10 cellular contexts compared by ENCODE assay signal in genomic region chr14:60561845-60562746, GRCh38. TPM values are rescaled to one million over a fixed set of nuclear protein-coding genes. Genes with fewer than 3 reads are reported as not detected.
A peak's percentile ranks its signal among the peaks of the same experiment; 100 is the strongest.
DNase-seq lines count a peak whose midpoint lies in the region; ATAC-seq and TF ChIP-seq lines count a peak whose summit lies in the region.
"Had no signal": no experiment of that assay in that cellular context is flagged by ENCODE, and none has a peak within 500 bp of the region (broad histone marks: within the 10 kb centered on the region; RNA-seq: fewer than 3 reads in every experiment).

No MANE protein-coding gene starts in this region.

- peaks cover 0 to 6% (median 0%) of the 10 kb centered on the region in 45 donors for H3K27me3 ChIP-seq in dorsolateral prefrontal cortex

- H3K27ac ChIP-seq in dorsolateral prefrontal cortex: no peak overlapping the region

- intact Hi-C loops in dorsolateral prefrontal cortex (cut with DNase I): loop anchor here (2.0 to 10.0 kb wide), 2 partner anchors 211 to 497 kb away; no protein-coding TSS in a partner anchor

- H3K27me3 Mint-ChIP-seq in memory B cell: peaks cover 2% of the 10 kb centered on the region

- peak; percentile 41 to 51 for DNase-seq in NOMO-1 (lab: John Stamatoyannopoulos, UW; ENCODE audit: unreplicated experiment in 2 of 2)
- DNase-seq in NOMO-1 treated with dmso at 0.1 percent for 144 hours (lab: John Stamatoyannopoulos, UW; ENCODE audit: unreplicated experiment): no peak
- DNase-seq in LoVo (ENCODE audit: low spot score): peak; percentile 41
- peak; percentile 62 for DNase-seq in RPMI7951 (ENCODE audit: low read depth)
- peak in 8 of 10 donors; percentile 6 to 65 (median 50) for DNase-seq in dorsolateral prefrontal cortex
- DNase-seq in memory B cell (ENCODE audit: low spot score in 2 of 2): peak in 1 of 2 donors; percentile 1
- no peak for DNase-seq in activated gamma-delta T cell treated with Interleukin-2 at 50 U/mL for 16 hours

- peak; percentile 14 to 76 (median 64) for TF ChIP-seq CTCF in dorsolateral prefrontal cortex (IDR thresholded peaks at IDR 0.05 in 54 of 56, conservative IDR thresholded peaks at IDR 0.05 in 2 of 56; ENCODE audit: low read depth in 1 of 56, partially characterized antibody in 56 of 56)

- peaks cover 3% of the 10 kb centered on the region for H3K4me1 Mint-ChIP-seq in memory B cell
- H3K4me1 Mint-ChIP-seq: CD4-positive, alpha-beta memory T cell had no signal

- H3K36me3 Mint-ChIP-seq in memory B cell: no peaks in the 10 kb centered on the region
- H3K36me3 Mint-ChIP-seq: CD4-positive, alpha-beta memory T cell had no signal

- no peak overlapping the region for H3K27ac Mint-ChIP-seq in memory B cell
- H3K27ac Mint-ChIP-seq: CD4-positive, alpha-beta memory T cell; dendritic cell treated with granulocyte-macrophage colony-stimulating factor and Interleukin-4, amounts not matched to agents 40 ng/mL and 50 ng/mL, for 4 days had no signal

- H3K4me3 Mint-ChIP-seq in memory B cell: no peak overlapping the region
- H3K4me3 Mint-ChIP-seq: CD4-positive, alpha-beta memory T cell; dendritic cell treated with granulocyte-macrophage colony-stimulating factor and Interleukin-4, amounts not matched to agents 40 ng/mL and 50 ng/mL, for 4 days had no signal

- H3K9me3 Mint-ChIP-seq in memory B cell: no peaks in the 10 kb centered on the region
- H3K9me3 Mint-ChIP-seq: dendritic cell treated with granulocyte-macrophage colony-stimulating factor and Interleukin-4, amounts not matched to agents 40 ng/mL and 50 ng/mL, for 4 days had no signal

- ATAC-seq in GM21825 (IDR thresholded peaks at IDR 0.05; ENCODE audit: unreplicated experiment) (peak; percentile 54), memory B cell (ENCODE audit: low read depth) (peak; percentile 39)

- H3K4me3 ChIP-seq in dorsolateral prefrontal cortex: no peak overlapping the region

RNA-seq across cellular contexts. Expression of gene SIX6, which starts 53.1 kb away (rescaled TPM):
- total RNA-seq in RPMI7951 (2014; rRNA removed; shearing (Covaris generic)): not detected in 2 replicates
- total RNA-seq in dorsolateral prefrontal cortex: under 1 TPM in 1 of 120 experiments, not detected in 119; 0.27 TPM
- total RNA-seq: CD4-positive, alpha-beta memory T cell had no signal

Comparison
In these comparisons a context has a peak if more than half of its experiments do, and no peak if none do; other contexts are left out.
1. DNase-seq: peak in NOMO-1 (2 of 2), LoVo (single experiment), RPMI7951 (single experiment) and dorsolateral prefrontal cortex (8 of 10); none in NOMO-1 treated with dmso at 0.1 percent for 144 hours (single experiment) and activated gamma-delta T cell treated with Interleukin-2 at 50 U/mL for 16 hours (single experiment).